8 cellular contexts compared by ENCODE assay signal in the genomic region with DNA sequence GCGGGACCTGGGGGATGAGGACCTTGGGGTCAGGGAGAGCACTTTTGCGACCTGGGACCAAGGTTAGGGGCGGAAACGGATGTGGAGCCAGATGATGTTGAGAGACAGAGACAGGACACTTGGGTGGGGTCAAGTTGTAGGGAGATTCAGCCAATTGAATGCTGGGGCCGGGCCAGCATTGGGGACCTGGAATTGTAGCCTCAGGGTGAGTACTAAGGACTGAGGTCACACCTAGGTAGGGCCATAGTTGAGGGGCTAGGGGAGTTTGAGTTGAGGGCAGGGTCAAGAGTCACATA. TPM values are rescaled to one million over a fixed set of nuclear protein-coding genes. Genes with fewer than 3 reads are reported as not detected.
DNase-seq lines count a peak whose midpoint lies in the region; ATAC-seq, FAIRE-seq and TF ChIP-seq lines count a peak whose summit lies in the region.

No MANE protein-coding gene starts in this region.

- H2AK5ac ChIP-seq in trophoblast cell (ENCODE audit: low read length) = peak overlapping the region; percentile 49

- H3K4me2 ChIP-seq in DND-41 (ENCODE audit: insufficient read depth, low read length) (peak overlapping the region; percentile 67), PC-9 (peak overlapping the region; percentile 74), endothelial cell of umbilical vein (ENCODE audit: insufficient read depth, low read length) (no peak overlapping the region), trophoblast cell (ENCODE audit: low read length) (peak overlapping the region; percentile 81)

- H3K79me2 ChIP-seq in DND-41 (ENCODE audit: insufficient read depth, low read length) = peaks cover 9% of the 10 kb centered on the region; the same call in 1 of the 2 replicates
- H3K79me2 ChIP-seq in PC-9 (ENCODE audit: low read depth) = no peaks in the 10 kb centered on the region
- no peaks in the 10 kb centered on the region for H3K79me2 ChIP-seq in endothelial cell of umbilical vein (ENCODE audit: control insufficient read depth, insufficient read depth, low read length)
- H3K79me2 ChIP-seq in trophoblast cell (ENCODE audit: control insufficient read depth, insufficient read depth, low read length, poor library complexity) = peaks cover 2% of the 10 kb centered on the region

- H3K4me3 ChIP-seq in DND-41 (ENCODE audit: low read depth in 1 of 2, low read length in 2 of 2) (peak overlapping the region; percentile 4 to 54; a peak in 3 of 4 replicates), PC-9 (peak overlapping the region; percentile 51; the same call in 1 of the 2 replicates), endothelial cell of umbilical vein (replicated peaks in 1 of 3; ENCODE audit: insufficient read depth in 1 of 3, low read depth in 1 of 3, low read length in 3 of 3) (peak overlapping the region in 1 of 3 experiments; percentile 46), trophoblast cell (ENCODE audit: low read depth, low read length) (peak overlapping the region; percentile 71)

- no peak overlapping the region for H3K4ac ChIP-seq in trophoblast cell (ENCODE audit: low read depth, low read length)

- no peak overlapping the region for H2BK5ac ChIP-seq in trophoblast cell (ENCODE audit: low read depth, low read length, poor library complexity)

- H3K36me3 ChIP-seq in DND-41 (ENCODE audit: insufficient read depth, low read length) = peaks cover 19% of the 10 kb centered on the region
- H3K36me3 ChIP-seq in PC-9 (ENCODE audit: low read depth) = no peaks in the 10 kb centered on the region
- H3K36me3 ChIP-seq in endothelial cell of umbilical vein (ENCODE audit: control insufficient read depth in 2 of 2, extremely low read depth in 1 of 2, insufficient read depth in 2 of 2, low read length in 2 of 2) = peaks cover 0 to under 1% of the 10 kb centered on the region in 2 experiments
- H3K36me3 ChIP-seq in trophoblast cell (ENCODE audit: control insufficient read depth in 1 of 2, insufficient read depth in 2 of 2, low read length in 2 of 2) = peaks cover 19 to 29% of the 10 kb centered on the region in 2 experiments

- no peaks in the 10 kb centered on the region; the same call in 1 of the 2 replicates for H4K20me1 ChIP-seq in DND-41 (ENCODE audit: insufficient read depth, low read length)
- no peaks in the 10 kb centered on the region for H4K20me1 ChIP-seq in PC-9 (ENCODE audit: insufficient read depth)
- H4K20me1 ChIP-seq in endothelial cell of umbilical vein (replicated peaks; ENCODE audit: control insufficient read depth, extremely low read depth, insufficient read depth, low read length) = no peaks in the 10 kb centered on the region

- peak overlapping the region; percentile 3 for H4K8ac ChIP-seq in trophoblast cell (ENCODE audit: low read depth, low read length)

- no peak overlapping the region for H2BK120ac ChIP-seq in trophoblast cell (ENCODE audit: insufficient read depth, low read length, poor library complexity)

- peak overlapping the region; percentile 48 for H3K18ac ChIP-seq in trophoblast cell (ENCODE audit: low read length)

- peaks cover 10% of the 10 kb centered on the region for H3K79me1 ChIP-seq in trophoblast cell (ENCODE audit: low read length)

- FAIRE-seq in endothelial cell of umbilical vein (lab: Jason Lieb, UNC) = no peak

- no peak for TF ChIP-seq POLR2A in endothelial cell of umbilical vein (IDR thresholded peaks at IDR 0.05; ENCODE audit: low read depth, low read length)

- no CpG with 5 or more reads among the region's 5 CpGs for WGBS in trophoblast cell (ENCODE audit: extremely low coverage, insufficient coverage, insufficient read length)

- H3F3A ChIP-seq in PC-9 (ENCODE audit: insufficient read depth, low read depth) = 0 out of 2 replicates have a peak, but pooled peaks cover 3% of the 10 kb centered on the region

- dilution Hi-C loops in endothelial cell of umbilical vein (cut with MboI; ENCODE audit: extremely low pct_ligation_motif_present, low sequenced_read_pairs) = no loop called here

- BruUV-seq in PC-9 (replicated peaks; lab: Mats Ljungman, UMichigan) (no TSS peak), endothelial cell of umbilical vein (replicated peaks; lab: Mats Ljungman, UMichigan) (no TSS peak)

- H3K9me2 ChIP-seq in PC-9 (ENCODE audit: insufficient read depth) = no peaks in the 10 kb centered on the region

- H4K12ac ChIP-seq in trophoblast cell (ENCODE audit: low read depth, low read length) = peak overlapping the region; percentile 6

- H3K9me1 ChIP-seq in endothelial cell of umbilical vein (replicated peaks; ENCODE audit: control insufficient read depth, extremely low read depth, insufficient read depth, low read length) = no peaks in the 10 kb centered on the region

- POLR2A ChIA-PET in PC-9 (lab: Charles Lee; ENCODE audit: unreplicated experiment) = interaction anchor here (0.6 to 0.8 kb wide), 2 partner anchors 16 to 457 kb away, joined by 7 to 18 read pairs; no protein-coding TSS in a partner anchor
- POLR2A ChIA-PET in endothelial cell of umbilical vein (lab: Charles Lee) = interaction anchor here (1.9 kb wide), 1 partner anchor 51 kb away, joined by 6 read pairs; a partner anchor contains a TSS

- H2AFZ ChIP-seq in DND-41 (ENCODE audit: low read depth, low read length) (peak overlapping the region; percentile 4), PC-9 (peak overlapping the region; percentile 62; the same call in 1 of the 2 replicates), endothelial cell of umbilical vein (ENCODE audit: low read depth, low read length) (peak overlapping the region; percentile 61), trophoblast cell (ENCODE audit: insufficient read depth, low read length, poor library complexity) (peak overlapping the region; percentile 30)

- intact Hi-C loops in PC-9 (cut with micrococcal nuclease; ENCODE audit: unreplicated experiment) (loop anchor here (1.0 kb wide), 1 partner anchor 20 kb away; a partner anchor contains a TSS), endothelial cell of umbilical vein (cut with micrococcal nuclease) (loop anchor here (1.0 to 5.0 kb wide), 5 partner anchors 12 to 364 kb away; a partner anchor contains a TSS)

- H3K9me3 ChIP-seq in DND-41 (ENCODE audit: insufficient read depth, low read length, severe bottlenecking) (no peaks in the 10 kb centered on the region), PC-9 (ENCODE audit: insufficient read depth, low read depth) (no peaks in the 10 kb centered on the region), endothelial cell of umbilical vein (replicated peaks; ENCODE audit: control insufficient read depth, insufficient read depth, low read length) (no peaks in the 10 kb centered on the region), trophoblast cell (ENCODE audit: insufficient read depth, low read depth, low read length) (peaks cover 1% of the 10 kb centered on the region)

- no peak overlapping the region for H2BK12ac ChIP-seq in trophoblast cell (ENCODE audit: low read length)

- H3K9ac ChIP-seq in DND-41 (ENCODE audit: low read depth, low read length) = peak overlapping the region; percentile 41
- no peak overlapping the region for H3K9ac ChIP-seq in endothelial cell of umbilical vein (replicated peaks; ENCODE audit: extremely low read depth, insufficient read depth, low read length)
- H3K9ac ChIP-seq in trophoblast cell (ENCODE audit: low read length) = no peak overlapping the region

- H3K4me1 ChIP-seq in DND-41 (ENCODE audit: insufficient read depth, low read length) (peaks cover 20% of the 10 kb centered on the region), PC-9 (replicated peaks; ENCODE audit: insufficient read depth) (no peaks in the 10 kb centered on the region), endothelial cell of umbilical vein (ENCODE audit: control insufficient read depth, extremely low read depth, insufficient read depth, low read length) (peaks cover 2% of the 10 kb centered on the region), trophoblast cell (ENCODE audit: control insufficient read depth in 1 of 2, insufficient read depth in 2 of 2, low read length in 2 of 2) (peaks cover 9 to 22% of the 10 kb centered on the region in 2 experiments)

- peak overlapping the region; percentile 53 for H4K91ac ChIP-seq in trophoblast cell (ENCODE audit: low read depth, low read length)

- TF ChIP-seq CTCF in DND-41 (IDR thresholded peaks at IDR 0.05; ENCODE audit: borderline replicate concordance, extremely low read depth, low read length, poor library complexity, severe bottlenecking) = no peak
- TF ChIP-seq CTCF in PC-9 (conservative IDR thresholded peaks at IDR 0.05) = no peak
- no peak for TF ChIP-seq CTCF in endothelial cell of umbilical vein (IDR thresholded peaks at IDR 0.05; ENCODE audit: extremely low read depth in 1 of 2, insufficient read depth in 1 of 2, low read depth in 1 of 2, low read length in 2 of 2)

- H3K27me3 ChIP-seq in DND-41 (ENCODE audit: insufficient read depth, low read length, poor library complexity) (no peaks in the 10 kb centered on the region), PC-9 (ENCODE audit: insufficient read depth, low read depth) (no peaks in the 10 kb centered on the region), endothelial cell of umbilical vein (ENCODE audit: control insufficient read depth in 2 of 2, insufficient read depth in 2 of 2, low read length in 2 of 2) (no peaks in the 10 kb centered on the region), trophoblast cell (ENCODE audit: insufficient read depth, low read length) (no peaks in the 10 kb centered on the region)

- no peak overlapping the region for H3K23ac ChIP-seq in trophoblast cell (ENCODE audit: low read length)

- no peak for DNase-seq in DND-41
- no peak for DNase-seq in PC-9
- DNase-seq in endothelial cell of umbilical vein (ENCODE audit: low read depth, low spot score) = no peak
- peak in 1 of 2 donors; percentile 5 for DNase-seq in trophoblast cell
- DNase-seq in GM19238 (ENCODE audit: insufficient read length, low spot score) = no peak
- no peak for DNase-seq in hippocampal formation (lab: John Stamatoyannopoulos, UW)
- no peak for DNase-seq in NCI-H128 (lab: John Stamatoyannopoulos, UW; ENCODE audit: unreplicated experiment)

- ATAC-seq in DND-41 (ENCODE audit: insufficient read depth, low read depth) (no peak), HG03139 (IDR thresholded peaks at IDR 0.05; ENCODE audit: unreplicated experiment) (no peak)

- H3K14ac ChIP-seq in trophoblast cell (ENCODE audit: low read length) = peak overlapping the region; percentile 1

- H3K27ac ChIP-seq in DND-41 (ENCODE audit: low read length) = peak overlapping the region; percentile 49
- no peak overlapping the region for H3K27ac ChIP-seq in PC-9
- no peak overlapping the region for H3K27ac ChIP-seq in endothelial cell of umbilical vein (ENCODE audit: insufficient read depth, low read depth, low read length)
- no peak overlapping the region for H3K27ac ChIP-seq in trophoblast cell (ENCODE audit: low read depth, low read length)

- CTCF ChIA-PET in PC-9 (lab: Charles Lee) = no interaction called here
- CTCF ChIA-PET in endothelial cell of umbilical vein (lab: Charles Lee) = interaction anchor here (1.2 kb wide), 1 partner anchor 174 kb away, joined by 3 read pairs; no protein-coding TSS in a partner anchor

RNA-seq across cellular contexts. Expression of a gene that starts 1.2 kb away (rescaled TPM):
- total RNA-seq in PC-9 (2021) (53.6 and 75.7 TPM in 2 replicates), endothelial cell of umbilical vein (48.8 and 50.4 TPM in 2 replicates)
- polyA plus RNA-seq in endothelial cell of umbilical vein = 59.4 and 83.2 TPM in 2 replicates
- 24.1 and 31.5 TPM in 2 replicates for polyA plus RNA-seq in endothelial cell of umbilical vein (2011; cell fraction: cytosol; rRNA removed)
- polyA plus RNA-seq in endothelial cell of umbilical vein (2011; cell fraction: nucleus; rRNA removed) = 8.1 and 13.2 TPM in 2 replicates
- polyA plus RNA-seq in endothelial cell of umbilical vein (2012) = 13.4 and 33.2 TPM in 2 replicates
- polyA minus RNA-seq in endothelial cell of umbilical vein = 7.2 and 9.6 TPM in 2 replicates
- 11.7 TPM for polyA minus RNA-seq in endothelial cell of umbilical vein (2011; cell fraction: cytosol; rRNA and poly(A)+ RNA removed)
- 1.5 and 4.6 TPM in 2 replicates for polyA minus RNA-seq in endothelial cell of umbilical vein (2011; cell fraction: nucleus; rRNA and poly(A)+ RNA removed)
- polyA plus RNA-seq in trophoblast cell (2013) = 42.3 and 44.2 TPM in 2 replicates

RNA-seq across cellular contexts. Expression of a gene that starts 2.0 kb away (rescaled TPM):
- total RNA-seq in PC-9 (2021) (1.3 TPM in 2 replicates), endothelial cell of umbilical vein (1.0 and 1.2 TPM in 2 replicates)
- polyA plus RNA-seq in endothelial cell of umbilical vein = 0.73 and 0.84 TPM in 2 replicates
- 0.49 and 0.69 TPM in 2 replicates for polyA plus RNA-seq in endothelial cell of umbilical vein (2011; cell fraction: cytosol; rRNA removed)
- 0.66 and 0.77 TPM in 2 replicates for polyA plus RNA-seq in endothelial cell of umbilical vein (2011; cell fraction: nucleus; rRNA removed)
- polyA plus RNA-seq in endothelial cell of umbilical vein (2012) = 0.64 and 1.2 TPM in 2 replicates
- 0.83 and 0.96 TPM in 2 replicates for polyA minus RNA-seq in endothelial cell of umbilical vein
- polyA minus RNA-seq in endothelial cell of umbilical vein (2011; cell fraction: cytosol; rRNA and poly(A)+ RNA removed) = 1.8 TPM
- 0.53 and 0.58 TPM in 2 replicates for polyA minus RNA-seq in endothelial cell of umbilical vein (2011; cell fraction: nucleus; rRNA and poly(A)+ RNA removed)
- polyA plus RNA-seq in trophoblast cell (2013) = 0.82 and 0.99 TPM in 2 replicates

RNA-seq across cellular contexts. Expression of a gene that starts 12.4 kb away (rescaled TPM):
- total RNA-seq in PC-9 (2021) (63.7 and 65.3 TPM in 2 replicates), endothelial cell of umbilical vein (120 and 137 TPM in 2 replicates)
- polyA plus RNA-seq in endothelial cell of umbilical vein = 314 and 533 TPM in 2 replicates
- 108 and 142 TPM in 2 replicates for polyA plus RNA-seq in endothelial cell of umbilical vein (2011; cell fraction: cytosol; rRNA removed)
- 46.8 and 55.1 TPM in 2 replicates for polyA plus RNA-seq in endothelial cell of umbilical vein (2011; cell fraction: nucleus; rRNA removed)
- 84.5 and 117 TPM in 2 replicates for polyA plus RNA-seq in endothelial cell of umbilical vein (2012)
- polyA minus RNA-seq in endothelial cell of umbilical vein = 39.5 and 61.9 TPM in 2 replicates
- polyA minus RNA-seq in endothelial cell of umbilical vein (2011; cell fraction: cytosol; rRNA and poly(A)+ RNA removed) = 62.6 TPM
- 8.4 and 11.4 TPM in 2 replicates for polyA minus RNA-seq in endothelial cell of umbilical vein (2011; cell fraction: nucleus; rRNA and poly(A)+ RNA removed)
- polyA plus RNA-seq in trophoblast cell (2013) = 183 and 186 TPM in 2 replicates

RNA-seq across cellular contexts. Expression of a gene that starts 19.2 kb away (rescaled TPM):
- total RNA-seq in PC-9 (2021) = 40.9 and 43.8 TPM in 2 replicates
- 56.4 and 58.2 TPM in 2 replicates for total RNA-seq in endothelial cell of umbilical vein
- polyA plus RNA-seq in endothelial cell of umbilical vein = 37.7 and 44.8 TPM in 2 replicates
- polyA plus RNA-seq in endothelial cell of umbilical vein (2011; cell fraction: cytosol; rRNA removed) = 60.8 and 67.1 TPM in 2 replicates
- polyA plus RNA-seq in endothelial cell of umbilical vein (2011; cell fraction: nucleus; rRNA removed) = 43.0 and 45.9 TPM in 2 replicates
- 56.0 and 87.8 TPM in 2 replicates for polyA plus RNA-seq in endothelial cell of umbilical vein (2012)
- 34.0 and 39.6 TPM in 2 replicates for polyA minus RNA-seq in endothelial cell of umbilical vein
- 26.4 TPM for polyA minus RNA-seq in endothelial cell of umbilical vein (2011; cell fraction: cytosol; rRNA and poly(A)+ RNA removed)
- polyA minus RNA-seq in endothelial cell of umbilical vein (2011; cell fraction: nucleus; rRNA and poly(A)+ RNA removed) = 7.5 and 12.8 TPM in 2 replicates
- polyA plus RNA-seq in trophoblast cell (2013) = 66.7 and 70.2 TPM in 2 replicates

RNA-seq across cellular contexts. Expression of a gene that starts 40.3 kb away (rescaled TPM):
- total RNA-seq in PC-9 (2021) = not detected in 2 replicates
- total RNA-seq in endothelial cell of umbilical vein = not detected in 2 replicates
- 0.04 TPM in 1 of 2 replicates, not detected in the other for polyA plus RNA-seq in endothelial cell of umbilical vein
- polyA plus RNA-seq in endothelial cell of umbilical vein (2011; cell fraction: cytosol; rRNA removed) = 0.05 TPM in 1 of 2 replicates, not detected in the other
- not detected in 2 replicates for polyA plus RNA-seq in endothelial cell of umbilical vein (2011; cell fraction: nucleus; rRNA removed)
- polyA plus RNA-seq in endothelial cell of umbilical vein (2012) = not detected in 2 replicates
- 0.51 TPM in 1 of 2 replicates, not detected in the other for polyA minus RNA-seq in endothelial cell of umbilical vein
- not detected for polyA minus RNA-seq in endothelial cell of umbilical vein (2011; cell fraction: cytosol; rRNA and poly(A)+ RNA removed)
- not detected in 2 replicates for polyA minus RNA-seq in endothelial cell of umbilical vein (2011; cell fraction: nucleus; rRNA and poly(A)+ RNA removed)
- 0.18 and 0.21 TPM in 2 replicates for polyA plus RNA-seq in trophoblast cell (2013)

Comparison
In these comparisons a context has a peak if more than half of its experiments do, and no peak if none do; other contexts are left out.
1. H2AFZ ChIP-seq: peak in every context shown above with its lines; median percentile 62 in PC-9; 61 in endothelial cell of umbilical vein; 30 in trophoblast cell; 4 in DND-41.